In the genomic region with DNA sequence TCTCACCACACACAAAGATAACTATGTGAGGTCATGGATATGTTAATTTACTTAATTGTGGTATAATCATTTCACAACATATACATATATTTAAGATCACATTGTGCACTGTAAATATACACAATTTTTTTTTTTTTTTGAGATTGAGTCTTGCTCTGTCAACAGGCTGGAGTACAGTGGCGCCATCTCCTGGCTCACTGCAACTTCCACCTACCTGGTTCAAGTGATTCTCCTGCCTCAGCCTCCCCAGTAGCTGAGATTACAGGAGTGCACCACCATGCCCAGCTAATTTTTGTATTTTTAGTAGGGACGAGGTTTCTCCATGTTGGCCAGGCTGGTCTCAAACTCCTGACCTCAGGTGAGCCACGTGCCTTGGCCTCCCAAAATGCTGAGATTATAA, we compare ENCODE assay signal across 8 cellular contexts. TPM values are rescaled to one million over a fixed set of nuclear protein-coding genes. Genes with fewer than 3 reads are reported as not detected.
DNase-seq lines count a peak whose midpoint lies in the region; ATAC-seq and TF ChIP-seq lines count a peak whose summit lies in the region.

No MANE protein-coding gene starts in this region.

- H3K27me3 ChIP-seq in hepatocyte, result no peaks in the 10 kb centered on the region

- H4K20me1 ChIP-seq in hepatocyte (ENCODE audit: insufficient read depth, poor library complexity, severe bottlenecking), result no peaks in the 10 kb centered on the region

- H2AFZ ChIP-seq in hepatocyte, result no peak overlapping the region

- H3K4me3 ChIP-seq in hepatocyte, result no peak overlapping the region

- peak; percentile 77 for TF ChIP-seq CTCF in C4-2B (conservative IDR thresholded peaks at IDR 0.05)
- TF ChIP-seq CTCF in hepatocyte (IDR thresholded peaks at IDR 0.05; ENCODE audit: poor library complexity), result peak; percentile 44

- H3K27ac ChIP-seq in C4-2B (no peak overlapping the region), hepatocyte (no peak overlapping the region)

- no peaks in the 10 kb centered on the region for H3K79me2 ChIP-seq in hepatocyte

- H3K9me3 ChIP-seq in hepatocyte (ENCODE audit: low read depth), result no peaks in the 10 kb centered on the region

- H3K4me2 ChIP-seq in hepatocyte, result no peak overlapping the region

- peak; percentile 27 for DNase-seq in LHCN-M2 (ENCODE audit: low read depth)
- DNase-seq in activated T-cell treated with anti-CD3 and anti-CD28 coated beads for 24 hours (ENCODE audit: low read depth), result peak; percentile 31
- peak; percentile 23 for DNase-seq in hepatocyte (ENCODE audit: low spot score)
- DNase-seq in stimulated activated CD8-positive, alpha-beta memory T cell treated with anti-CD3 and anti-CD28 coated beads, Interleukin-4, amount 100 ng/mL, for 48 hours, result peak; percentile 70
- DNase-seq in NCI-H1694 treated with DMSO at 0.1 percent for 48 hours (lab: John Stamatoyannopoulos, UW), result no peak
- DNase-seq in NCI-H748 treated with DMSO at 0.1 percent for 48 hours (lab: John Stamatoyannopoulos, UW), result no peak

- WGBS in hepatocyte (ENCODE audit: low lambda C conversion rate, missing lambda C conversion rate), result 82% methylated on average over 3 of the region's 3 CpGs

- no peaks in the 10 kb centered on the region for H3K36me3 ChIP-seq in hepatocyte (replicated peaks; ENCODE audit: insufficient read depth, low read depth)

- no peak for ATAC-seq in HG03460 (IDR thresholded peaks at IDR 0.05; ENCODE audit: unreplicated experiment)

- no peaks in the 10 kb centered on the region for H3K4me1 ChIP-seq in hepatocyte (ENCODE audit: insufficient read depth)

- no peaks in the 10 kb centered on the region for H3K9me2 ChIP-seq in hepatocyte (replicated peaks; ENCODE audit: insufficient read depth)

RNA-seq across cellular contexts. Expression of gene PRSS54, which starts 11.5 kb away (rescaled TPM):
- total RNA-seq in LHCN-M2 (2014; rRNA removed) (not detected in 2 replicates), hepatocyte (not detected in 2 replicates)
- polyA plus RNA-seq in LHCN-M2 (2012), result not detected
- not detected in 2 replicates for polyA plus RNA-seq in hepatocyte

Comparison
In these comparisons a context has a peak if more than half of its experiments do, and no peak if none do; other contexts are left out.
1. DNase-seq: peak in LHCN-M2 (single experiment), activated T-cell treated with anti-CD3 and anti-CD28 coated beads for 24 hours (single experiment), hepatocyte (single experiment) and stimulated activated CD8-positive, alpha-beta memory T cell treated with anti-CD3 and anti-CD28 coated beads, Interleukin-4, amount 100 ng/mL, for 48 hours (single experiment); none in NCI-H1694 treated with DMSO at 0.1 percent for 48 hours (single experiment) and NCI-H748 treated with DMSO at 0.1 percent for 48 hours (single experiment).